21 cellular contexts compared by ENCODE assay signal in the genomic region with DNA sequence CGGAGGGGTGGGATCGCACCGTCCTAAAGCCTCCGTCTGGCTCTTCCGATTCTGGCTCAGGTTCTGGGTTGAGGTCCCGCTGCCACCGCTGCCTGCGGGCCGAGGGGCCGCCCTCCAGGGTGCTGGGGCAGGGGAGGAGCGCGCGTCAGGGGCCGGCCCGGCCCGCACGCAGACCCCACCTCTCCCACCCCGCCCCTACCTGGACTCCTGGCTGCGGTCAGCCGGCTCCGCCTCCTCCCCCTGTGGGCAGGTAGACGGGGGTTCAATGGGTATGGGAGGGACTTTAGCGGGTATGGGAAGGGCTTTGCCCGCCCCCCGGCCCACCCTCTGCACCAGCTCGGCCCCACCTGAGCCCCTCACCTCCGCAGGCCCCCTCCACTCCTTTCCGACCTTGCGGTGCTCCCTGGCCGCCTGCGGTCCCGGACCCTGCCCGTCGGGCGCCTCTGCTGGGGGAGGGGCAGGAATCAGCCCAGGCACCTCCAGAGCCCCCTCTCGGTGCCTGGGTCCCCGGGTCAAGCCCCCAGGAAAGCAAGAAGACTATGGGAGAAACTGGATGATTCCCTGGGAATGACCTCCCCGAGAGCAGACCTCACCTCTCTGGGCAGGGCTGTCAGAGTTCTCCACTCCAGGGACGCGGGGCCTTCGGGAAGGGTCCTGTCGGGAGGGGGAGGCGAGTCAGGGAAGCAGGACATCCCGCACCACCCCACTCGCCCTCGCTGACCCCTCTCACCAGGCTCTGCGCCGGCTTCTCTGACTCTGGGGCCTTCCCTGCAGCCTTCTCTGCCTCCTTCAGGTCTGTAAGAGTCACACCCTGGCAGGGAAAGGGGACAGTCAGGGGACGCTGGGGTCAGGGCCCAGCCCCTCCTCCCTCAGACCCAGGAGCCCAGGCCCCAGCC. TPM values are rescaled to one million over a fixed set of nuclear protein-coding genes. Genes with fewer than 3 reads are reported as not detected.
"Had no signal": no experiment of that assay in that cellular context is flagged by ENCODE, and none has a peak within 500 bp of the region (broad histone marks: within the 10 kb centered on the region; RNA-seq: fewer than 3 reads in every experiment).

No MANE protein-coding gene starts in this region.

- H3K4me3 Mint-ChIP-seq: activated CD4-positive, alpha-beta memory T cell treated with anti-CD3 and anti-CD28 coated beads for 36 hours; activated CD8-positive, alpha-beta memory T cell treated with anti-CD3 and anti-CD28 coated beads, Interleukin-2, amount 10 ng/mL, durations not matched to agents 7 days and 5 days; activated naive CD4-positive, alpha-beta T cell treated with anti-CD3 and anti-CD28 coated beads, Interleukin-2, amount 10 ng/mL, durations not matched to agents 7 days and 5 days; naive thymus-derived CD8-positive, alpha-beta T cell; stimulated activated naive B cell treated with anti-CD40 and anti-IgM and Interleukin-4, amounts not matched to agents 10 μg/mL and 1 μg/mL and 100 μg/mL, for 72 hours; T-cell had no signal

- DNase-seq: activated CD4-positive, alpha-beta memory T cell treated with anti-CD3 and anti-CD28 coated beads for 36 hours; activated CD8-positive, alpha-beta memory T cell treated with anti-CD3 and anti-CD28 coated beads, Interleukin-2, amount 10 ng/mL, durations not matched to agents 7 days and 5 days; activated naive CD4-positive, alpha-beta T cell treated with anti-CD3 and anti-CD28 coated beads, Interleukin-2, amount 10 ng/mL, durations not matched to agents 7 days and 5 days; activated T-cell treated with anti-CD3 and anti-CD28 coated beads, Interleukin-2, amount 50 U/mL, for 1 hour; dermis blood vessel endothelial cell; hypothalamus; left ventricle myocardium inferior; nucleus accumbens; stimulated activated CD4-positive, alpha-beta T cell treated with anti-CD3 and anti-CD28 coated beads, Interleukin-2, amount 100 ng/mL, for 48 hours; stimulated activated naive B cell treated with anti-CD40 and anti-IgM and Interleukin-4, amounts not matched to agents 10 μg/mL and 1 μg/mL and 100 μg/mL, for 72 hours; substantia nigra; T-cell; T1000; transverse colon had no signal

- H3K4me3 ChIP-seq: left ventricle myocardium inferior, transverse colon had no signal

- H3K27ac Mint-ChIP-seq: activated CD4-positive, alpha-beta memory T cell treated with anti-CD3 and anti-CD28 coated beads for 36 hours; activated CD8-positive, alpha-beta memory T cell treated with anti-CD3 and anti-CD28 coated beads, Interleukin-2, amount 10 ng/mL, durations not matched to agents 7 days and 5 days; activated naive CD4-positive, alpha-beta T cell treated with anti-CD3 and anti-CD28 coated beads, Interleukin-2, amount 10 ng/mL, durations not matched to agents 7 days and 5 days; activated T-helper 2 cell treated with anti-CD3 and anti-CD28 coated beads, Interferon-gamma antibody, Interleukin-2, Interleukin-4, amounts not matched to agents 10 μg/mL and 5 μg/mL and 100 μg/mL, durations not matched to agents 14 hours and 24 hours and 36 hours; naive thymus-derived CD8-positive, alpha-beta T cell; stimulated activated naive B cell treated with anti-CD40 and anti-IgM and Interleukin-4, amounts not matched to agents 10 μg/mL and 1 μg/mL and 100 μg/mL, for 72 hours; T-cell had no signal

- H3K27me3 ChIP-seq: transverse colon had no signal

- ATAC-seq: activated CD8-positive, alpha-beta memory T cell treated with anti-CD3 and anti-CD28 coated beads, Interleukin-2, amount 10 ng/mL, durations not matched to agents 7 days and 5 days; naive thymus-derived CD8-positive, alpha-beta T cell; stimulated activated naive B cell treated with anti-CD40 and anti-IgM and Interleukin-4, amounts not matched to agents 10 μg/mL and 1 μg/mL and 100 μg/mL, for 72 hours; T-cell had no signal

- H3K27ac ChIP-seq: transverse colon had no signal

- H3K9me3 Mint-ChIP-seq: activated CD4-positive, alpha-beta memory T cell treated with anti-CD3 and anti-CD28 coated beads for 36 hours; activated naive CD4-positive, alpha-beta T cell treated with anti-CD3 and anti-CD28 coated beads, Interleukin-2, amount 10 ng/mL, durations not matched to agents 7 days and 5 days; activated T-helper 2 cell treated with anti-CD3 and anti-CD28 coated beads, Interferon-gamma antibody, Interleukin-2, Interleukin-4, amounts not matched to agents 10 μg/mL and 5 μg/mL and 100 μg/mL, durations not matched to agents 14 hours and 24 hours and 36 hours; stimulated activated naive B cell treated with anti-CD40 and anti-IgM and Interleukin-4, amounts not matched to agents 10 μg/mL and 1 μg/mL and 100 μg/mL, for 72 hours; T-cell had no signal

- H3K9me3 ChIP-seq: left ventricle myocardium inferior, transverse colon had no signal

- FAIRE-seq: astrocyte, bronchial epithelial cell had no signal

RNA-seq across cellular contexts. Expression of a gene that starts 54.6 kb away (rescaled TPM):
- total RNA-seq: activated CD4-positive, alpha-beta memory T cell treated with anti-CD3 and anti-CD28 coated beads for 36 hours; bronchial epithelial cell; chondrocyte; dermis blood vessel endothelial cell; epithelial cell of proximal tubule had no signal

RNA-seq across cellular contexts. Expression of a gene that starts 56.3 kb away (rescaled TPM):
- total RNA-seq: activated CD4-positive, alpha-beta memory T cell treated with anti-CD3 and anti-CD28 coated beads for 36 hours; naive thymus-derived CD8-positive, alpha-beta T cell; posterior vena cava had no signal
- polyA plus RNA-seq: naive thymus-derived CD8-positive, alpha-beta T cell had no signal
